In genomic region chr10:71632200-71632820, GRCh38 we compare ENCODE assay signal across 20 cellular contexts.
DNase-seq lines count a peak whose midpoint lies in the region; ATAC-seq, FAIRE-seq and TF ChIP-seq lines count a peak whose summit lies in the region.
"Had no signal": no experiment of that assay in that cellular context is flagged by ENCODE, and none has a peak within 500 bp of the region (broad histone marks: within the 10 kb centered on the region; RNA-seq: fewer than 3 reads in every experiment).

No MANE protein-coding gene starts in this region.

- CTCF ChIA-PET in K562 (lab: Yijun Ruan, JAX; ENCODE audit: low intra/inter-chr PET ratio), result no interaction called here

- H2BK15ac ChIP-seq in mesendoderm (replicated peaks; ENCODE audit: low read depth), result no peak overlapping the region

- no peak overlapping the region for H2BK120ac ChIP-seq in mesendoderm (ENCODE audit: low read depth, low read length)

- H4K20me1 ChIP-seq in GM23338 (replicated peaks; ENCODE audit: insufficient read depth), result no peaks in the 10 kb centered on the region
- no peaks in the 10 kb centered on the region for H4K20me1 ChIP-seq in K562 (replicated peaks; ENCODE audit: control insufficient read depth, insufficient read depth, low read length)
- H4K20me1 ChIP-seq: BLaER1 treated with 17β-estradiol and CSF1 and Interleukin-3, amounts not matched to agents 10 nM and 100 nM had no signal

- H3K36me3 Mint-ChIP-seq in GM23338 (ENCODE audit: low read depth), result no peaks in the 10 kb centered on the region
- H3K36me3 Mint-ChIP-seq: CD8-positive, alpha-beta T cell had no signal

- no peak overlapping the region for H4K8ac ChIP-seq in mesendoderm (ENCODE audit: low read depth, low read length)

- H3K9ac ChIP-seq in K562 (ENCODE audit: insufficient read depth in 1 of 2, low read depth in 2 of 2, low read length in 2 of 2) (peak overlapping the region in 1 of 2 experiments; percentile 5; a peak in 1 of 4 replicates), mesendoderm (ENCODE audit: low read length) (no peak overlapping the region)
- H3K9ac ChIP-seq: BLaER1 treated with 17β-estradiol and CSF1 and Interleukin-3, amounts not matched to agents 10 nM and 100 nM had no signal

- peaks cover 54% of the 10 kb centered on the region for H3K27me3 Mint-ChIP-seq in GM23338 (ENCODE audit: insufficient read depth, low read depth, poor library complexity)

- H2AK5ac ChIP-seq in mesendoderm (ENCODE audit: low read length), result peak overlapping the region; percentile 94

- peak overlapping the region; percentile 30 for H3K56ac ChIP-seq in mesendoderm (ENCODE audit: low read length)

- intact Hi-C loops in K562 (cut with micrococcal nuclease) (no loop called here), ovary (cut with DNase I) (no loop called here)

- H3K4me2 ChIP-seq in GM23338, result peak overlapping the region; percentile 53
- peak overlapping the region; percentile 51; the same call in 1 of the 2 replicates for H3K4me2 ChIP-seq in K562 (ENCODE audit: insufficient read depth, low read length)
- H3K4me2 ChIP-seq in mesendoderm (ENCODE audit: low read length), result no peak overlapping the region
- H3K4me2 ChIP-seq: BLaER1 treated with 17β-estradiol and CSF1 and Interleukin-3, amounts not matched to agents 10 nM and 100 nM had no signal

- no peak overlapping the region for H4K5ac ChIP-seq in mesendoderm (ENCODE audit: low read length)

- H3K4me1 Mint-ChIP-seq in GM23338, result peaks cover 72% of the 10 kb centered on the region

- no TSS peak for BruUV-seq in K562 (replicated peaks; lab: Mats Ljungman, UMichigan)

- H2AFZ ChIP-seq in GM23338 (no peak overlapping the region), K562 (ENCODE audit: low read depth, low read length) (peak overlapping the region; percentile 28; the same call in 1 of the 2 replicates)

- TF ChIP-seq CTCF in GM23338 (conservative IDR thresholded peaks at IDR 0.05; ENCODE audit: low read depth in 2 of 2) (no peak), K562 (IDR thresholded peaks at IDR 0.05 in 2 of 3, conservative IDR thresholded peaks at IDR 0.05 in 1 of 3; ENCODE audit: insufficient read depth in 2 of 3, low read depth in 1 of 3, low read length in 3 of 3) (no peak), ovary (IDR thresholded peaks at IDR 0.05) (no peak)

- peaks cover 48% of the 10 kb centered on the region for H3K4me1 ChIP-seq in GM23338 (ENCODE audit: insufficient read depth)
- H3K4me1 ChIP-seq in K562 (replicated peaks in 1 of 2; ENCODE audit: control insufficient read depth in 2 of 2, insufficient read depth in 2 of 2, low read length in 2 of 2), result peaks cover 70 to 81% of the 10 kb centered on the region in 2 experiments
- H3K4me1 ChIP-seq in mesendoderm (ENCODE audit: control insufficient read depth, low read depth, low read length), result peaks cover 41% of the 10 kb centered on the region
- H3K4me1 ChIP-seq in ovary (ENCODE audit: insufficient read depth), result no peaks in the 10 kb centered on the region

- no peak for DNase-seq in GM23338 (ENCODE audit: low spot score)
- peak; percentile 13 for DNase-seq in NCI-H526 treated with DMSO at 0.1 percent for 48 hours (lab: John Stamatoyannopoulos, UW)
- peak in 3 of 4 experiments; percentile 60 to 62 (median 61) for DNase-seq in K562 (ENCODE audit: extremely low read depth in 1 of 4, low spot score in 3 of 4)
- no peak for DNase-seq in mesendoderm
- no peak for DNase-seq in ovary
- no peak for DNase-seq in 8988T
- DNase-seq: Calu3; CD8-positive, alpha-beta T cell; DMS79 treated with DMSO at 0.1 percent for 48 hours; IMR-90; Karpas-422; NCI-H1436 treated with DMSO at 0.1 percent for 48 hours; NCI-H2081 treated with DMSO at 0.1 percent for 48 hours; NCI-H226; NK-92 treated with Interleukin-12 subunit alpha and Interleukin-12 subunit beta, amount 100 ng/mL, for 24 hours; Right ventricle myocardium superior; SW 1271 had no signal

- no peaks in the 10 kb centered on the region for H3K9me2 ChIP-seq in GM23338 (ENCODE audit: insufficient read depth)

- TF ChIP-seq RAD21 in K562 (CRISPR knock-in tag; conservative IDR thresholded peaks at IDR 0.05 in 1 of 2, IDR thresholded peaks at IDR 0.05 in 1 of 2), result no peak

- peak overlapping the region; percentile 25 for H3K4ac ChIP-seq in mesendoderm (ENCODE audit: low read depth, low read length)

- H3K9me3 ChIP-seq in K562 (replicated peaks; ENCODE audit: control insufficient read depth, insufficient read depth, low read depth, low read length) (no peaks in the 10 kb centered on the region), ovary (no peaks in the 10 kb centered on the region)
- H3K9me3 ChIP-seq: BLaER1 treated with 17β-estradiol and CSF1 and Interleukin-3, amounts not matched to agents 10 nM and 100 nM had no signal

- H3K23ac ChIP-seq in mesendoderm (ENCODE audit: low read length), result no peak overlapping the region

- no peak for ATAC-seq in GM23338
- no peak for ATAC-seq in K562
- no peak for ATAC-seq in GM21360 (IDR thresholded peaks at IDR 0.05; ENCODE audit: unreplicated experiment)
- ATAC-seq: CD8-positive, alpha-beta T cell had no signal

- POLR2A ChIA-PET in K562 (lab: Yijun Ruan, JAX), result interaction anchor here (0.6 to 2.3 kb wide), 4 partner anchors 9 to 254 kb away, joined by 3 to 8 read pairs (median 4); no protein-coding TSS in a partner anchor

- H3K79me1 ChIP-seq in mesendoderm (ENCODE audit: low read length), result peaks cover 1% of the 10 kb centered on the region

- H3K4me3 ChIP-seq in GM23338, result no peak overlapping the region
- no peak overlapping the region for H3K4me3 ChIP-seq in K562
- no peak overlapping the region for H3K4me3 ChIP-seq in mesendoderm (ENCODE audit: low read length)
- no peak overlapping the region for H3K4me3 ChIP-seq in ovary
- H3K4me3 ChIP-seq: BLaER1 treated with 17β-estradiol and CSF1 and Interleukin-3, amounts not matched to agents 10 nM and 100 nM had no signal

- TF ChIP-seq EP300 in K562 (IDR thresholded peaks at IDR 0.05; ENCODE audit: low read length), result no peak
- TF ChIP-seq EP300 in ovary (IDR thresholded peaks at IDR 0.05), result no peak

- WGBS in K562 (ENCODE audit: insufficient coverage, low coverage, missing lambda C conversion rate), result 39% methylated on average over 6 of the region's 6 CpGs
- WGBS in mesendoderm (ENCODE audit: extremely low coverage, insufficient coverage, low lambda C conversion rate), result no CpG with 5 or more reads among the region's 6 CpGs
- WGBS in ovary, 3 donors, result 95 to 97% (median 96%) methylated on average over 6 of the region's 6 CpGs

- H3K4me3 Mint-ChIP-seq in GM23338, result no peak overlapping the region
- H3K4me3 Mint-ChIP-seq: CD8-positive, alpha-beta T cell had no signal

- no peaks in the 10 kb centered on the region for H3F3A ChIP-seq in GM23338 (replicated peaks; ENCODE audit: low read depth)

- H2BK5ac ChIP-seq in mesendoderm (ENCODE audit: low read length), result peak overlapping the region; percentile 77

- H3K9me3 Mint-ChIP-seq in GM23338, result no peaks in the 10 kb centered on the region; the same call in 2 of the 3 replicates
- H3K9me3 Mint-ChIP-seq: CD8-positive, alpha-beta T cell had no signal

- H3K27ac Mint-ChIP-seq in GM23338, result no peak overlapping the region
- H3K27ac Mint-ChIP-seq: CD8-positive, alpha-beta T cell had no signal

- no peaks in the 10 kb centered on the region for H3K36me3 ChIP-seq in GM23338 (ENCODE audit: insufficient read depth)
- no peaks in the 10 kb centered on the region for H3K36me3 ChIP-seq in K562 (ENCODE audit: control insufficient read depth, insufficient read depth, low read length)
- no peaks in the 10 kb centered on the region for H3K36me3 ChIP-seq in mesendoderm (ENCODE audit: control insufficient read depth, insufficient read depth, low read length)
- H3K36me3 ChIP-seq in ovary, result no peaks in the 10 kb centered on the region
- H3K36me3 ChIP-seq: BLaER1 treated with 17β-estradiol and CSF1 and Interleukin-3, amounts not matched to agents 10 nM and 100 nM had no signal

- H3K27me3 ChIP-seq in GM23338 (ENCODE audit: insufficient read depth) (peaks cover 32% of the 10 kb centered on the region), K562 (ENCODE audit: control insufficient read depth in 2 of 2, insufficient read depth in 2 of 2, low read length in 2 of 2) (no peaks in the 10 kb centered on the region; a peak in 1 of 5 replicates), mesendoderm (ENCODE audit: insufficient read depth, low read length, poor library complexity) (no peaks in the 10 kb centered on the region), ovary (no peaks in the 10 kb centered on the region)
- H3K27me3 ChIP-seq: BLaER1 treated with 17β-estradiol and CSF1 and Interleukin-3, amounts not matched to agents 10 nM and 100 nM had no signal

- H3K18ac ChIP-seq in mesendoderm (ENCODE audit: low read length), result peak overlapping the region; percentile 13

- in situ Hi-C loops in K562 (cut with MboI), result no loop called here

- FAIRE-seq in K562 (lab: Jason Lieb, UNC), result no peak

- peaks cover 6% of the 10 kb centered on the region for H3K9me1 ChIP-seq in K562 (ENCODE audit: control insufficient read depth, insufficient read depth, low read length)

- no peaks in the 10 kb centered on the region for H3K79me2 ChIP-seq in GM23338 (replicated peaks; ENCODE audit: insufficient read depth)
- no peaks in the 10 kb centered on the region for H3K79me2 ChIP-seq in K562 (ENCODE audit: control insufficient read depth, insufficient read depth, low read length)
- no peaks in the 10 kb centered on the region for H3K79me2 ChIP-seq in mesendoderm (ENCODE audit: control insufficient read depth, insufficient read depth, low read length)

- TF ChIP-seq POLR2A in K562 (conservative IDR thresholded peaks at IDR 0.05) (no peak), ovary (IDR thresholded peaks at IDR 0.05) (no peak)

- H3K27ac ChIP-seq in GM23338 (ENCODE audit: low read depth) (no peak overlapping the region), K562 (ENCODE audit: extremely low read depth, low read depth, low read length) (peak overlapping the region; percentile 25), mesendoderm (ENCODE audit: low read depth, low read length) (no peak overlapping the region), ovary (no peak overlapping the region)
- H3K27ac ChIP-seq: BLaER1 treated with 17β-estradiol and CSF1 and Interleukin-3, amounts not matched to agents 10 nM and 100 nM; HL-60 had no signal

TF ChIP-seq in GM23338, 12 proteins besides CTCF, POLR2A, EP300 and RAD21:
- no peak for TF ChIP-seq STAT1 (IDR thresholded peaks at IDR 0.05; ENCODE audit: unreplicated experiment)

TF ChIP-seq in K562, 482 proteins besides CTCF, POLR2A, EP300 and RAD21 (continues in another document):
- TF ChIP-seq CGGBP1 (CRISPR knock-in tag; IDR thresholded peaks at IDR 0.05), result no peak
- no peak for TF ChIP-seq ERF (CRISPR knock-in tag; IDR thresholded peaks at IDR 0.05)
- no peak for TF ChIP-seq SLC30A9 (CRISPR knock-in tag; IDR thresholded peaks at IDR 0.05)
- no peak for TF ChIP-seq ZNF75A (CRISPR knock-in tag; IDR thresholded peaks at IDR 0.05)
- TF ChIP-seq SAFB2 (IDR thresholded peaks at IDR 0.05; ENCODE audit: borderline replicate concordance, low read depth, low read length, severe bottlenecking), result no peak

Comparison
In these comparisons a context has a peak if more than half of its experiments do, and no peak if none do; other contexts are left out.
1. DNase-seq: peak in NCI-H526 treated with DMSO at 0.1 percent for 48 hours (single experiment) and K562 (3 of 4); none in GM23338 (single experiment), mesendoderm (single experiment), ovary (0 of 5) and 8988T (single experiment).